ENCODE assay signal across 2 cellular contexts in genomic region chr7:121410829-121411596, GRCh38.
TF ChIP-seq lines count a peak whose summit lies in the region.

No MANE protein-coding gene starts in this region.

TF ChIP-seq in GM12878, 131 proteins besides CTCF, POLR2A, EP300 and RAD21:
- no peak for TF ChIP-seq ETV6 (conservative IDR thresholded peaks at IDR 0.05 in 1 of 2, IDR thresholded peaks at IDR 0.05 in 1 of 2; ENCODE audit: borderline replicate concordance in 1 of 2, low read depth in 1 of 2)
- TF ChIP-seq CREB1 (IDR thresholded peaks at IDR 0.05; ENCODE audit: low read depth) = no peak
- TF ChIP-seq MEF2B (IDR thresholded peaks at IDR 0.05; ENCODE audit: partially characterized antibody, poor library complexity, severe bottlenecking) = peak; percentile 95
- no peak for TF ChIP-seq BCL11A (IDR thresholded peaks at IDR 0.05; ENCODE audit: low read depth, low read length)
- TF ChIP-seq POLR2AphosphoS2 (IDR thresholded peaks at IDR 0.05; ENCODE audit: low read depth, low read length) = no peak
- 0 out of 2 replicates have a peak, but pooled peaks have one; percentile 10 for TF ChIP-seq IKZF1 (conservative IDR thresholded peaks at IDR 0.05)
- 0 out of 4 replicates have a peak, but pooled peaks have one; percentile 9 to 12 for TF ChIP-seq IKZF2 (IDR thresholded peaks at IDR 0.05)
- TF ChIP-seq NRF1 (conservative IDR thresholded peaks at IDR 0.05; ENCODE audit: low read depth, low read length) = no peak

TF ChIP-seq in SK-N-SH treated with all-trans-retinoic acid at 6 μM for 48 hours, 23 proteins besides CTCF, POLR2A, EP300 and RAD21:
- no peak for TF ChIP-seq PPARA (CRISPR knock-in tag; IDR thresholded peaks at IDR 0.05; ENCODE audit: borderline replicate concordance)
- TF ChIP-seq, protein P1, sequence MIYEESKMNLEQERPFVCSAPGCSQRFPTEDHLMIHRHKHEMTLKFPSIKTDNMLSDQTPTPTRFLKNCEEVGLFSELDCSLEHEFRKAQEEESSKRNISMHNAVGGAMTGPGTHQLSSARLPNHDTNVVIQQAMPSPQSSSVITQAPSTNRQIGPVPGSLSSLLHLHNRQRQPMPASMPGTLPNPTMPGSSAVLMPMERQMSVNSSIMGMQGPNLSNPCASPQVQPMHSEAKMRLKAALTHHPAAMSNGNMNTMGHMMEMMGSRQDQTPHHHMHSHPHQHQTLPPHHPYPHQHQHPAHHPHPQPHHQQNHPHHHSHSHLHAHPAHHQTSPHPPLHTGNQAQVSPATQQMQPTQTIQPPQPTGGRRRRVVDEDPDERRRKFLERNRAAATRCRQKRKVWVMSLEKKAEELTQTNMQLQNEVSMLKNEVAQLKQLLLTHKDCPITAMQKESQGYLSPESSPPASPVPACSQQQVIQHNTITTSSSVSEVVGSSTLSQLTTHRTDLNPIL (CRISPR knock-in tag; IDR thresholded peaks at IDR 0.05; ENCODE audit: low read depth) = no peak
TF ChIP-seq in SK-N-SH treated with all-trans-retinoic acid at 6 μM for 48 hours: peak in this region for 0.
